ENCODE assay signal across 19 cellular contexts in genomic region chr17:82438401-82439193, GRCh38. TPM values are rescaled to one million over a fixed set of nuclear protein-coding genes. Genes with fewer than 3 reads are reported as not detected.
A peak's percentile ranks its signal among the peaks of the same experiment; 100 is the strongest.
DNase-seq lines count a peak whose midpoint lies in the region; ATAC-seq, FAIRE-seq and TF ChIP-seq lines count a peak whose summit lies in the region.
"Had no signal": no experiment of that assay in that cellular context is flagged by ENCODE, and none has a peak within 500 bp of the region (broad histone marks: within the 10 kb centered on the region; RNA-seq: fewer than 3 reads in every experiment).

No MANE protein-coding gene starts in this region.

- intact Hi-C loops in body of pancreas (cut with DNase I) (no loop called here), pancreas (cut with DNase I) (no loop called here)

- no peaks in the 10 kb centered on the region for H3K9me3 ChIP-seq in BLaER1 treated with 17β-estradiol and CSF1 and Interleukin-3, amounts not matched to agents 10 nM and 100 nM (replicated peaks in 1 of 11)
- no peaks in the 10 kb centered on the region for H3K9me3 ChIP-seq in body of pancreas
- H3K9me3 ChIP-seq in pancreas, result no peaks in the 10 kb centered on the region

- FAIRE-seq in pancreas (lab: Jason Lieb, UNC), result no peak
- FAIRE-seq: G401.6, GM19239 had no signal

- H3K27ac ChIP-seq in BLaER1 treated with 17β-estradiol and CSF1 and Interleukin-3, amounts not matched to agents 10 nM and 100 nM, result peak overlapping the region in 1 of 11 experiments; percentile 54; a peak in 1 of 22 replicates
- H3K27ac ChIP-seq in body of pancreas, result peak overlapping the region in 3 of 4 donors; percentile 10 to 82 (median 71)
- peak overlapping the region in 1 of 4 donors; percentile 23 for H3K27ac ChIP-seq in pancreas
- H3K27ac ChIP-seq: KMS-11 had no signal

- H3K36me3 ChIP-seq in BLaER1 treated with 17β-estradiol and CSF1 and Interleukin-3, amounts not matched to agents 10 nM and 100 nM, result peaks cover 20 to 72% (median 38%) of the 10 kb centered on the region in 11 experiments
- H3K36me3 ChIP-seq in body of pancreas (replicated peaks in 1 of 2; ENCODE audit: insufficient read depth in 1 of 2, low read depth in 2 of 2) (no peaks in the 10 kb centered on the region), pancreas (peaks cover 0 to 3% (median 2%) of the 10 kb centered on the region in 3 donors)

- H3K9ac ChIP-seq in BLaER1 treated with 17β-estradiol and CSF1 and Interleukin-3, amounts not matched to agents 10 nM and 100 nM, result peak overlapping the region in 3 of 11 experiments; percentile 33 to 55 (median 44); a peak in 5 of 22 replicates
- H3K9ac ChIP-seq: KMS-11 had no signal

- H3K27me3 ChIP-seq in BLaER1 treated with 17β-estradiol and CSF1 and Interleukin-3, amounts not matched to agents 10 nM and 100 nM, result no peaks in the 10 kb centered on the region
- no peaks in the 10 kb centered on the region for H3K27me3 ChIP-seq in body of pancreas
- no peaks in the 10 kb centered on the region for H3K27me3 ChIP-seq in pancreas

- ATAC-seq in body of pancreas, result no peak
- ATAC-seq in pancreas, result peak in 2 of 4 donors; percentile 8 to 11
- no peak for ATAC-seq in GM21529 (IDR thresholded peaks at IDR 0.05; ENCODE audit: unreplicated experiment)
- ATAC-seq in HG02840 (IDR thresholded peaks at IDR 0.05; ENCODE audit: low FRiP score, unreplicated experiment), result no peak

- TF ChIP-seq POLR2A in GM15510 (IDR thresholded peaks at IDR 0.05; ENCODE audit: borderline replicate concordance, extremely low read depth, insufficient read length) (peak; percentile 13), body of pancreas (IDR thresholded peaks at IDR 0.05) (no peak)

- peak; percentile 58 to 72 (median 68) for DNase-seq in body of pancreas
- DNase-seq in pancreas, result peak in 5 of 6 donors; percentile 61 to 86 (median 68)
- no peak for DNase-seq in cerebellar nuclear complex (lab: John Stamatoyannopoulos, UW)
- DNase-seq: ACHN, DMS 273 treated with DMSO at 0.1 percent for 48 hours, GOT3, NCI-H1417, NCI-H187, NCI-H226, NCI-H524, NCI-H82, SIG-M5 had no signal

- no peak overlapping the region for H3K4me3 ChIP-seq in BLaER1 treated with 17β-estradiol and CSF1 and Interleukin-3, amounts not matched to agents 10 nM and 100 nM
- H3K4me3 ChIP-seq in body of pancreas (no peak overlapping the region), pancreas (peak overlapping the region in 1 of 4 donors; percentile 35)

- TF ChIP-seq CTCF in body of pancreas (IDR thresholded peaks at IDR 0.05) (no peak), pancreas (IDR thresholded peaks at IDR 0.05) (no peak)

- 59 to 75% methylated on average over 12 to 26 of the region's 26 CpGs for WGBS in body of pancreas, 2 donors
- WGBS in pancreas, 2 donors, result 64 to 72% methylated on average over 25 to 26 of the region's 26 CpGs

- peaks cover 68 to 93% (median 86%) of the 10 kb centered on the region in 10 experiments for H3K4me1 ChIP-seq in BLaER1 treated with 17β-estradiol and CSF1 and Interleukin-3, amounts not matched to agents 10 nM and 100 nM
- H3K4me1 ChIP-seq in body of pancreas (peaks cover 46% of the 10 kb centered on the region), pancreas (peaks cover 5 to 13% (median 10%) of the 10 kb centered on the region in 3 donors)

- H3K4me2 ChIP-seq in BLaER1 treated with 17β-estradiol and CSF1 and Interleukin-3, amounts not matched to agents 10 nM and 100 nM, result peak overlapping the region in 7 of 11 experiments; percentile 5 to 95 (median 26); a peak in 8 of 22 replicates
- H3K4me2 ChIP-seq: KMS-11 had no signal

- peaks cover 32 to 64% (median 43%) of the 10 kb centered on the region in 11 experiments for H4K20me1 ChIP-seq in BLaER1 treated with 17β-estradiol and CSF1 and Interleukin-3, amounts not matched to agents 10 nM and 100 nM

RNA-seq across cellular contexts. Expression of gene CYBC1, which starts 12.0 kb away (rescaled TPM):
- total RNA-seq in body of pancreas (10 to 100 TPM; 53.1 to 68.2 TPM), pancreas (10 to 100 TPM; 29.3 to 66.9 (median 38.6) TPM)
- 10 to 100 TPM; 46.4 to 54.9 TPM for polyA plus RNA-seq in pancreas

RNA-seq across cellular contexts. Expression of gene NARF, which starts 19.9 kb away (rescaled TPM):
- 10 to 100 TPM; 14.5 to 85.4 TPM for total RNA-seq in body of pancreas
- 10 to 100 TPM; 21.3 to 42.8 (median 30.2) TPM for total RNA-seq in pancreas
- polyA plus RNA-seq in pancreas, result 10 to 100 TPM; 57.8 to 96.9 TPM

RNA-seq across cellular contexts. Expression of gene OGFOD3, which starts 20.2 kb away (rescaled TPM):
- total RNA-seq in body of pancreas (10 to 100 TPM; 16.8 to 40.0 TPM), pancreas (10 to 100 TPM; 17.8 to 24.4 (median 19.9) TPM)
- polyA plus RNA-seq in pancreas, result 10 to 100 TPM; 18.2 to 28.0 TPM

RNA-seq across cellular contexts. Expression of gene HEXD, which starts 20.4 kb away (rescaled TPM):
- 100 to 1,000 TPM in 1 of 2 donors, 10 to 100 TPM in 1; 54.7 to 188 TPM for total RNA-seq in body of pancreas
- total RNA-seq in pancreas, result 10 to 100 TPM; 25.9 to 57.3 (median 38.1) TPM
- polyA plus RNA-seq in pancreas, result 100 to 1,000 TPM; 175 to 275 TPM

Comparison
In these comparisons a context has a peak if more than half of its experiments do, and no peak if none do; other contexts are left out.
1. DNase-seq: peak in body of pancreas (4 of 4) and pancreas (5 of 6); none in cerebellar nuclear complex (0 of 2).